26 cellular contexts compared by ENCODE assay signal in the genomic region with DNA sequence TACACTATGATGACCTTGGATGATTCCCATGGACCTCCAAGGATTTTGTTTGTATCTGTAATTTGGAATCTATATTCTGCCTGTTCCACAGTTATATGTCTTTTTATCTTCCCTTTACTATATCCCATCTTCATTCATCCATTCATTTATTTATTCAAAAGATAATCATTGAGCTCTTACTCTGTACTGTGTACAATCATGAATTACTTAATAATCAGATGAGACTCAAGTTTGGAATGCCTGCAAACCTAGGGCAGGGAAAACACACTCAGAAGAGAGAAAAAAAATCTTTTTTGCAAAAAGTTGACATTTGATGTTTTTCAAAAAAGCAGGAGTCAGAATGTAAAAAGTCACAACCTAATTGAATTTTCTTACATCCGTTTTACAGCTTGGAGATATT.
"Had no signal": no experiment of that assay in that cellular context is flagged by ENCODE, and none has a peak within 500 bp of the region (broad histone marks: within the 10 kb centered on the region; RNA-seq: fewer than 3 reads in every experiment).

No MANE protein-coding gene starts in this region.

- H3K4me3 ChIP-seq: neural progenitor cell, ovary, psoas muscle, right lobe of liver, sigmoid colon, stomach, thoracic aorta, thyroid gland, tibial nerve, upper lobe of left lung, vagina had no signal

- H3K36me3 ChIP-seq: neural progenitor cell, ovary, right lobe of liver, sigmoid colon, stomach, thoracic aorta, thyroid gland, tibial nerve, upper lobe of left lung, vagina had no signal

- ATAC-seq: natural killer cell; psoas muscle; right cardiac atrium; right lobe of liver; stimulated activated effector memory CD8-positive, alpha-beta T cell treated with anti-CD3 and anti-CD28 coated beads, Interleukin-12 subunit alpha, Interleukin-12 subunit beta, amount 100 ng/mL, for 72 hours; stimulated activated naive B cell treated with anti-CD40 and anti-IgM and Interleukin-4, amounts not matched to agents 10 μg/mL and 1 μg/mL and 100 μg/mL, for 72 hours had no signal

- H3K27me3 ChIP-seq: neural progenitor cell, ovary, right lobe of liver, sigmoid colon, stomach, thyroid gland, tibial nerve, upper lobe of left lung, vagina had no signal

- H3K79me2 ChIP-seq: parathyroid adenoma had no signal

- H3K9ac ChIP-seq: neural progenitor cell, parathyroid adenoma had no signal

- H3K27ac ChIP-seq: neural progenitor cell, ovary, parathyroid adenoma, psoas muscle, right lobe of liver, sigmoid colon, stomach, thoracic aorta, thyroid gland, tibial nerve, upper lobe of left lung, vagina had no signal

- DNase-seq: natural killer cell; occipital lobe; ovary; posterior cingulate gyrus; psoas muscle; right cardiac atrium; right lobe of liver; sigmoid colon; small intestine; stimulated activated CD4-positive, alpha-beta T cell treated with anti-CD3 and anti-CD28 coated beads, Interleukin-15, amount 100 ng/mL, for 24 hours; stimulated activated CD4-positive, alpha-beta T cell treated with anti-CD3 and anti-CD28 coated beads, Interleukin-2, amount 100 ng/mL, for 24 hours; stimulated activated CD4-positive, alpha-beta T cell treated with anti-CD3 and anti-CD28 coated beads, Interleukin-2, amount 100 ng/mL, for 48 hours; stimulated activated CD4-positive, alpha-beta T cell treated with anti-CD3 and anti-CD28 coated beads, Interleukin-4, amount 100 ng/mL, for 24 hours; stimulated activated naive B cell treated with anti-CD40 and anti-IgM and Interleukin-4, amounts not matched to agents 10 μg/mL and 1 μg/mL and 100 μg/mL, for 72 hours; stimulated activated naive CD4-positive, alpha-beta T cell treated with Interleukin-2 at 50 U/mL for 16 hours; stomach; thyroid gland; trophoblast cell; upper lobe of left lung had no signal

- H3K4me2 ChIP-seq: neural progenitor cell had no signal

- H3K9me3 ChIP-seq: ovary, psoas muscle, right lobe of liver, sigmoid colon, stomach, thoracic aorta, thyroid gland, tibial nerve, upper lobe of left lung, vagina had no signal

- FAIRE-seq: small intestine, urothelium cell line had no signal

- H3K4me1 ChIP-seq: neural progenitor cell, parathyroid adenoma, psoas muscle, right lobe of liver, sigmoid colon, stomach, thyroid gland, tibial nerve, upper lobe of left lung, vagina had no signal

- H2AFZ ChIP-seq: neural progenitor cell, parathyroid adenoma had no signal
